ENCODE assay signal across 11 cellular contexts in the genomic region with DNA sequence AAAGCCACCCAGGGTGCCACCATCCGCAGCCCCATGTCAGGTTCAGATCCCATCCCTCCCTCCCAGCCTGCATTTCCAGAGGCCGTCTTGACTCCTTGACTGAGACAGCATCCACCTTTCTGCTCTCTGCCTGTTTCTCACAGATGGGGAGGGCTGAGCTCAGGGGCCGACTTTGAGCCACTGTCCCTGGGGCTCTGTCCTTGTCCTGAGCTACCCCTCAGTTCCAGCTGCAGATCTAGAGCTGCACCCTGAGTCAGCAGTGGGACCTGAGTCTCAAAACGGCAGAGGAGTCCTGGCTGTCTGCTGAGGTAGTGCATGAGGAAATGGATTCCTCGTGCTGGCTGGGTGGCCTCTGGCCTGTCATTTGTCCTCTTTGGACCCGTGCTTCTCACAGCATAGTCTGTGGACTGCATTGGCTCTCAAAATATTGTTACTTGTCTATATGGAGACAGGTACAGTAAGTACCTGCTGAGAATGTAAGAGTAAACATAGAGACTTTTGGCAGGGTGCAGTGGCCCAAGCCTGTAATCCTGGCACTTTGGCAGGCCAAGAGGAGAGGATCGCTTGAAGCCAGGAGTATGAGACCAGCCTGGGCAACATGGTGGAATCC. TPM values are rescaled to one million over a fixed set of nuclear protein-coding genes. Genes with fewer than 3 reads are reported as not detected.
DNase-seq lines count a peak whose midpoint lies in the region; ATAC-seq, FAIRE-seq and TF ChIP-seq lines count a peak whose summit lies in the region.
"Had no signal": no experiment of that assay in that cellular context is flagged by ENCODE, and none has a peak within 500 bp of the region (broad histone marks: within the 10 kb centered on the region; RNA-seq: fewer than 3 reads in every experiment).

No MANE protein-coding gene starts in this region.

- H3K27me3 Mint-ChIP-seq in HFFc6 (ENCODE audit: insufficient read depth) (no peaks in the 10 kb centered on the region; the same call in 1 of the 2 replicates), CD14-positive monocyte (ENCODE audit: low read depth in 3 of 3) (peaks cover 4 to 8% (median 5%) of the 10 kb centered on the region in 3 donors)

- dilution Hi-C loops in keratinocyte (cut with MboI; ENCODE audit: extremely low pct_ligation_motif_present, low sequenced_read_pairs) = no loop called here

- no peak overlapping the region for H3K4me2 ChIP-seq in keratinocyte (ENCODE audit: control insufficient read depth, extremely low read depth, insufficient read depth, low read depth, low read length)

- POLR2A ChIA-PET in AG04450 (lab: Yijun Ruan, JAX) = interaction anchor here (0.7 to 0.9 kb wide), 2 partner anchors 623 to 923 kb away, joined by 3 to 4 read pairs; no protein-coding TSS in a partner anchor

- DNase-seq in AG04450 (ENCODE audit: low read depth, low spot score) (no peak), HFFc6 (peak; percentile 26), astrocyte of the spinal cord (ENCODE audit: low read depth, low spot score) (no peak), keratinocyte (ENCODE audit: low read depth, low spot score) (no peak), NK-92 (lab: John Stamatoyannopoulos, UW; ENCODE audit: unreplicated experiment) (no peak), CD14-positive monocyte (ENCODE audit: low spot score) (no peak), caudate nucleus (lab: John Stamatoyannopoulos, UW) (no peak)

- H3K4me1 ChIP-seq in keratinocyte (ENCODE audit: control insufficient read depth, extremely low read depth, insufficient read depth, low read length) = peaks cover 5% of the 10 kb centered on the region
- H3K4me1 ChIP-seq: BE2C, transverse colon had no signal

- peak overlapping the region; percentile 80 for H3K27ac Mint-ChIP-seq in HFFc6
- peak overlapping the region in 1 of 7 donors; percentile 75 for H3K27ac Mint-ChIP-seq in CD14-positive monocyte
- H3K27ac Mint-ChIP-seq: activated T-helper 2 cell treated with anti-CD3 and anti-CD28 coated beads, Interferon-gamma antibody, Interleukin-2, Interleukin-4, amounts not matched to agents 10 μg/mL and 5 μg/mL and 100 μg/mL, durations not matched to agents 14 hours and 24 hours and 36 hours had no signal

- H3K4me1 Mint-ChIP-seq in HFFc6 (ENCODE audit: low read depth) = peaks cover 20% of the 10 kb centered on the region
- peaks cover 2% of the 10 kb centered on the region for H3K4me1 Mint-ChIP-seq in CD14-positive monocyte

- H3K9me3 Mint-ChIP-seq in HFFc6 = peaks cover 6% of the 10 kb centered on the region
- peaks cover 2 to 7% (median 5%) of the 10 kb centered on the region in 7 donors for H3K9me3 Mint-ChIP-seq in CD14-positive monocyte

- no peak overlapping the region for H3K4me3 ChIP-seq in AG04450 (ENCODE audit: low read depth, low read length)
- H3K4me3 ChIP-seq in astrocyte of the spinal cord (ENCODE audit: low read depth, low read length) = no peak overlapping the region
- no peak overlapping the region for H3K4me3 ChIP-seq in keratinocyte (ENCODE audit: control insufficient read depth in 2 of 3, extremely low read depth in 1 of 3, insufficient read depth in 2 of 3, low read depth in 1 of 3, low read length in 3 of 3)
- H3K4me3 ChIP-seq: transverse colon had no signal

- FAIRE-seq in keratinocyte (lab: Jason Lieb, UNC) = no peak

- H3K36me3 ChIP-seq in keratinocyte (ENCODE audit: control insufficient read depth in 2 of 2, extremely low read depth in 1 of 2, insufficient read depth in 2 of 2, low read length in 2 of 2) = no peaks in the 10 kb centered on the region
- H3K36me3 ChIP-seq: BE2C, transverse colon had no signal

- H3K27me3 ChIP-seq in AG04450 (ENCODE audit: control insufficient read depth, insufficient read depth, low read length) (peaks cover 10% of the 10 kb centered on the region), keratinocyte (ENCODE audit: control insufficient read depth, extremely low read depth, insufficient read depth, low read length) (peaks cover 6% of the 10 kb centered on the region)
- H3K27me3 ChIP-seq: BE2C, transverse colon had no signal

- CTCF ChIA-PET in AG04450 (lab: Charles Lee) = interaction anchor here (0.6 to 4.6 kb wide), 9 partner anchors 7 to 1359 kb away, joined by 3 to 22 read pairs (median 3); no protein-coding TSS in a partner anchor

- H3K9ac ChIP-seq in keratinocyte (ENCODE audit: control insufficient read depth, extremely low read depth, insufficient read depth, low read length) = no peak overlapping the region

- no peaks in the 10 kb centered on the region; the same call in 1 of the 2 replicates for H3K9me3 ChIP-seq in AG04450 (ENCODE audit: control insufficient read depth, insufficient read depth, low read length)
- no peaks in the 10 kb centered on the region for H3K9me3 ChIP-seq in keratinocyte (ENCODE audit: control insufficient read depth, low read depth, low read length)
- H3K9me3 ChIP-seq: BE2C had no signal

- no peaks in the 10 kb centered on the region for H3K9me1 ChIP-seq in keratinocyte (ENCODE audit: control insufficient read depth, extremely low read depth, insufficient read depth, low read length)

- peaks cover 6% of the 10 kb centered on the region for H3K36me3 Mint-ChIP-seq in HFFc6 (ENCODE audit: low read depth)
- no peaks in the 10 kb centered on the region for H3K36me3 Mint-ChIP-seq in CD14-positive monocyte

- no peaks in the 10 kb centered on the region for H4K20me1 ChIP-seq in keratinocyte (ENCODE audit: control insufficient read depth, extremely low read depth, insufficient read depth, low read length)

- H2AFZ ChIP-seq in keratinocyte (ENCODE audit: control insufficient read depth, low read length) = no peak overlapping the region

- in situ Hi-C loops in astrocyte of the spinal cord (cut with HindIII; ENCODE audit: low sequenced_read_pairs) = no loop called here

- H3K79me2 ChIP-seq in keratinocyte (ENCODE audit: control insufficient read depth, insufficient read depth, low read length) = no peaks in the 10 kb centered on the region

- intact Hi-C loops in CD14-positive monocyte (cut with micrococcal nuclease) = loop anchor here (5.0 to 10.0 kb wide), 6 partner anchors 590 to 1340 kb away; partner anchors contain the start of gene TLE3 (in 1 of the 2)

- peak; percentile 40 for TF ChIP-seq CTCF in AG04450 (IDR thresholded peaks at IDR 0.05; ENCODE audit: low read depth, low read length)
- no peak; the same call in 1 of the 2 replicates for TF ChIP-seq CTCF in HFFc6 (IDR thresholded peaks at IDR 0.05)
- peak; percentile 5 for TF ChIP-seq CTCF in astrocyte of the spinal cord (IDR thresholded peaks at IDR 0.05; ENCODE audit: low read depth, low read length)
- TF ChIP-seq CTCF in keratinocyte (optimal IDR thresholded peaks at IDR 0.05 in 1 of 3, IDR thresholded peaks at IDR 0.05 in 1 of 3, conservative IDR thresholded peaks at IDR 0.05 in 1 of 3; ENCODE audit: extremely low read depth in 1 of 3, insufficient read depth in 2 of 3, low read length in 3 of 3) = peak in 2 of 3 experiments; percentile 14 to 41
- TF ChIP-seq CTCF in CD14-positive monocyte (IDR thresholded peaks at IDR 0.05) = no peak

- no peak overlapping the region for H3K27ac ChIP-seq in AG04450 (ENCODE audit: low read depth, low read length)
- H3K27ac ChIP-seq in keratinocyte (ENCODE audit: control insufficient read depth, insufficient read depth, low read length) = no peak overlapping the region
- no peak overlapping the region for H3K27ac ChIP-seq in caudate nucleus (ENCODE audit: low read depth, low read length)
- H3K27ac ChIP-seq: transverse colon had no signal

- ATAC-seq in GM18511 (IDR thresholded peaks at IDR 0.05; ENCODE audit: unreplicated experiment) = no peak

- H3K4me3 Mint-ChIP-seq in HFFc6 (no peak overlapping the region), CD14-positive monocyte (peak overlapping the region in 1 of 2 donors; percentile 57)

RNA-seq across cellular contexts. Expression of gene RPLP1, which starts 22.3 kb away (rescaled TPM):
- polyA plus RNA-seq in AG04450 (2011; rRNA removed) (722 and 1,256 TPM in 2 replicates), keratinocyte (755 to 1,540 TPM (median 871 TPM) in 3 replicates), CD14-positive monocyte (1,000 to 10,000 TPM; 1,177 to 1,235 TPM)
- 229 and 299 TPM in 2 replicates for polyA minus RNA-seq in AG04450 (2011; rRNA and poly(A)+ RNA removed)
- 1,000 to 10,000 TPM; 1,302 to 1,622 (median 1,423) TPM for total RNA-seq in HFFc6 (2021; fragmentation: NEBNext Ultra II Directional; extraction: Animal tissue kit (Norgen Biotek cat#: 25700))
- polyA plus RNA-seq in keratinocyte (2011; ENCODE audit: low read depth) = 595 TPM
- polyA plus RNA-seq in keratinocyte (2011; cell fraction: cytosol; rRNA removed) = 677 and 1,303 TPM in 2 replicates
- polyA plus RNA-seq in keratinocyte (2011; cell fraction: nucleus; rRNA removed) = 236 and 257 TPM in 2 replicates
- 2,151 and 2,215 TPM in 2 replicates for polyA plus RNA-seq in keratinocyte (2012; ENCODE audit: low replicate concordance)
- polyA minus RNA-seq in keratinocyte = 397 to 557 TPM (median 450 TPM) in 3 replicates
- 4,077 TPM for polyA minus RNA-seq in keratinocyte (2011; cell fraction: cytosol; rRNA and poly(A)+ RNA removed)
- 159 and 165 TPM in 2 replicates for polyA minus RNA-seq in keratinocyte (2011; cell fraction: nucleus; rRNA and poly(A)+ RNA removed)

Comparison
In these comparisons a context has a peak if more than half of its experiments do, and no peak if none do; other contexts are left out.
1. CTCF ChIP-seq: peak in AG04450 (single experiment), astrocyte of the spinal cord (single experiment) and keratinocyte (2 of 3); none in HFFc6 (single experiment) and CD14-positive monocyte (single experiment).